1 cellular context compared by ENCODE assay signal in the genomic region with DNA sequence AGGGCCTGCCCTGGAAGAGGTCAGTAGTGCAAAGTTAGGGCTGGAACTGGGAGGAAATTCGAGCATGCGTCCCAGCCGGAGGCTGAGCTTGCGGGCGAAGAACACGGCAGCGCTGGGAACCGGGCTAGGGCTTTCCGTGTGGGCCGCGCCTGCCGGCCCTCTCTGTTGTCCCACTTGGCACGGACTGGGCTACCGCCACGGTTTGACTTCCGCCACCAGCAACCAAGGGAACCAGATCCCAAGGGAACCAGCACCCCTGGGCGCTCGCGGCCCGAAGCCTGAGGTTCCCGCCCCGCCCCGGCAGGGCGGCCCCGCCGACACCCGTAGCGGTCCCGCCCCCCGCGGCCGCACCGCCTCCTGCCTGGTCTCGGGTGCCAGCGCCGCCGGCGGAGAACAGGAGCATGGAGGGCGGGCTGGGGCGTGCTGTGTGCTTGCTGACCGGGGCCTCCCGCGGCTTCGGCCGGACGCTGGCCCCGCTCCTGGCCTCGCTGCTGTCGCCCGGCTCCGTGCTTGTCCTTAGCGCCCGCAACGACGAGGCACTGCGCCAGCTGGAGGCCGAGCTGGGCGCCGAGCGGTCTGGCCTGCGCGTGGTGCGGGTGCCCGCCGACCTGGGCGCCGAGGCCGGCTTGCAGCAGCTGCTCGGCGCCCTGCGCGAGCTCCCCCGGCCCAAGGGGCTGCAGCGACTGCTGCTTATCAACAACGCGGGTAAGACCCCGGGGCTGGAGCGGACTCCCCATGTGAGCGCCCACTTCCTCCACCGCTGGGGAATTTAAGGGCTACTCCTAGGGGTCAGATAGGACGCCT.
TF ChIP-seq lines count a peak whose summit lies in the region.

TSS of gene SPR (plus strand) at position 377 of the 804 bp plus-strand sequence. CDS start at position 402, 25 bp downstream.

TF ChIP-seq in HepG2, 621 proteins besides CTCF, POLR2A, EP300 and RAD21 (continued from another document and continues in another):
- TF ChIP-seq, protein P1, sequence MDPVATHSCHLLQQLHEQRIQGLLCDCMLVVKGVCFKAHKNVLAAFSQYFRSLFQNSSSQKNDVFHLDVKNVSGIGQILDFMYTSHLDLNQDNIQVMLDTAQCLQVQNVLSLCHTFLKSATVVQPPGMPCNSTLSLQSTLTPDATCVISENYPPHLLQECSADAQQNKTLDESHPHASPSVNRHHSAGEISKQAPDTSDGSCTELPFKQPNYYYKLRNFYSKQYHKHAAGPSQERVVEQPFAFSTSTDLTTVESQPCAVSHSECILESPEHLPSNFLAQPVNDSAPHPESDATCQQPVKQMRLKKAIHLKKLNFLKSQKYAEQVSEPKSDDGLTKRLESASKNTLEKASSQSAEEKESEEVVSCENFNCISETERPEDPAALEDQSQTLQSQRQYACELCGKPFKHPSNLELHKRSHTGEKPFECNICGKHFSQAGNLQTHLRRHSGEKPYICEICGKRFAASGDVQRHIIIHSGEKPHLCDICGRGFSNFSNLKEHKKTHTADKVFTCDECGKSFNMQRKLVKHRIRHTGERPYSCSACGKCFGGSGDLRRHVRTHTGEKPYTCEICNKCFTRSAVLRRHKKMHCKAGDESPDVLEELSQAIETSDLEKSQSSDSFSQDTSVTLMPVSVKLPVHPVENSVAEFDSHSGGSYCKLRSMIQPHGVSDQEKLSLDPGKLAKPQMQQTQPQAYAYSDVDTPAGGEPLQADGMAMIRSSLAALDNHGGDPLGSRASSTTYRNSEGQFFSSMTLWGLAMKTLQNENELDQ (CRISPR knock-in tag; IDR thresholded peaks at IDR 0.05; ENCODE audit: borderline replicate concordance) = no peak
- no peak for TF ChIP-seq PAWR (CRISPR knock-in tag; IDR thresholded peaks at IDR 0.05; ENCODE audit: borderline replicate concordance)
- no peak; the same call in 1 of the 2 replicates for TF ChIP-seq ZNF775 (CRISPR knock-in tag; IDR thresholded peaks at IDR 0.05; ENCODE audit: borderline replicate concordance)
- no peak for TF ChIP-seq HOXD1 (CRISPR knock-in tag; IDR thresholded peaks at IDR 0.05)
- 0 out of 3 replicates have a peak, but pooled peaks have one; percentile 49 for TF ChIP-seq MXI1 (IDR thresholded peaks at IDR 0.05; ENCODE audit: borderline replicate concordance, low read depth, low read length)
- TF ChIP-seq ADNP (CRISPR knock-in tag; IDR thresholded peaks at IDR 0.05) = no peak
- TF ChIP-seq RNF219 (CRISPR knock-in tag; IDR thresholded peaks at IDR 0.05) = peak; percentile 52; the same call in 1 of the 2 replicates
- TF ChIP-seq ZNF550 (CRISPR knock-in tag; IDR thresholded peaks at IDR 0.05; ENCODE audit: borderline replicate concordance) = no peak
- TF ChIP-seq NFE2L2 (IDR thresholded peaks at IDR 0.05; ENCODE audit: low read length) = no peak
- TF ChIP-seq, protein P2, sequence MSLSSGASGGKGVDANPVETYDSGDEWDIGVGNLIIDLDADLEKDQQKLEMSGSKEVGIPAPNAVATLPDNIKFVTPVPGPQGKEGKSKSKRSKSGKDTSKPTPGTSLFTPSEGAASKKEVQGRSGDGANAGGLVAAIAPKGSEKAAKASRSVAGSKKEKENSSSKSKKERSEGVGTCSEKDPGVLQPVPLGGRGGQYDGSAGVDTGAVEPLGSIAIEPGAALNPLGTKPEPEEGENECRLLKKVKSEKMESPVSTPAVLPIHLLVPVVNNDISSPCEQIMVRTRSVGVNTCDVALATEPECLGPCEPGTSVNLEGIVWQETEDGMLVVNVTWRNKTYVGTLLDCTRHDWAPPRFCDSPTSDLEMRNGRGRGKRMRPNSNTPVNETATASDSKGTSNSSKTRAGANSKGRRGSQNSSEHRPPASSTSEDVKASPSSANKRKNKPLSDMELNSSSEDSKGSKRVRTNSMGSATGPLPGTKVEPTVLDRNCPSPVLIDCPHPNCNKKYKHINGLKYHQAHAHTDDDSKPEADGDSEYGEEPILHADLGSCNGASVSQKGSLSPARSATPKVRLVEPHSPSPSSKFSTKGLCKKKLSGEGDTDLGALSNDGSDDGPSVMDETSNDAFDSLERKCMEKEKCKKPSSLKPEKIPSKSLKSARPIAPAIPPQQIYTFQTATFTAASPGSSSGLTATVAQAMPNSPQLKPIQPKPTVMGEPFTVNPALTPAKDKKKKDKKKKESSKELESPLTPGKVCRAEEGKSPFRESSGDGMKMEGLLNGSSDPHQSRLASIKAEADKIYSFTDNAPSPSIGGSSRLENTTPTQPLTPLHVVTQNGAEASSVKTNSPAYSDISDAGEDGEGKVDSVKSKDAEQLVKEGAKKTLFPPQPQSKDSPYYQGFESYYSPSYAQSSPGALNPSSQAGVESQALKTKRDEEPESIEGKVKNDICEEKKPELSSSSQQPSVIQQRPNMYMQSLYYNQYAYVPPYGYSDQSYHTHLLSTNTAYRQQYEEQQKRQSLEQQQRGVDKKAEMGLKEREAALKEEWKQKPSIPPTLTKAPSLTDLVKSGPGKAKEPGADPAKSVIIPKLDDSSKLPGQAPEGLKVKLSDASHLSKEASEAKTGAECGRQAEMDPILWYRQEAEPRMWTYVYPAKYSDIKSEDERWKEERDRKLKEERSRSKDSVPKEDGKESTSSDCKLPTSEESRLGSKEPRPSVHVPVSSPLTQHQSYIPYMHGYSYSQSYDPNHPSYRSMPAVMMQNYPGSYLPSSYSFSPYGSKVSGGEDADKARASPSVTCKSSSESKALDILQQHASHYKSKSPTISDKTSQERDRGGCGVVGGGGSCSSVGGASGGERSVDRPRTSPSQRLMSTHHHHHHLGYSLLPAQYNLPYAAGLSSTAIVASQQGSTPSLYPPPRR (CRISPR knock-in tag; IDR thresholded peaks at IDR 0.05; ENCODE audit: borderline replicate concordance) = no peak; the same call in none of the 2 replicates
- no peak; the same call in 1 of the 2 replicates for TF ChIP-seq CBX5 (CRISPR knock-in tag; IDR thresholded peaks at IDR 0.05; ENCODE audit: borderline replicate concordance)
- TF ChIP-seq MTA3 (CRISPR knock-in tag; IDR thresholded peaks at IDR 0.05) = no peak
- no peak for TF ChIP-seq ZBTB37 (CRISPR knock-in tag; IDR thresholded peaks at IDR 0.05)
- TF ChIP-seq ZNF3 (CRISPR knock-in tag; IDR thresholded peaks at IDR 0.05) = no peak
- TF ChIP-seq, protein P3, sequence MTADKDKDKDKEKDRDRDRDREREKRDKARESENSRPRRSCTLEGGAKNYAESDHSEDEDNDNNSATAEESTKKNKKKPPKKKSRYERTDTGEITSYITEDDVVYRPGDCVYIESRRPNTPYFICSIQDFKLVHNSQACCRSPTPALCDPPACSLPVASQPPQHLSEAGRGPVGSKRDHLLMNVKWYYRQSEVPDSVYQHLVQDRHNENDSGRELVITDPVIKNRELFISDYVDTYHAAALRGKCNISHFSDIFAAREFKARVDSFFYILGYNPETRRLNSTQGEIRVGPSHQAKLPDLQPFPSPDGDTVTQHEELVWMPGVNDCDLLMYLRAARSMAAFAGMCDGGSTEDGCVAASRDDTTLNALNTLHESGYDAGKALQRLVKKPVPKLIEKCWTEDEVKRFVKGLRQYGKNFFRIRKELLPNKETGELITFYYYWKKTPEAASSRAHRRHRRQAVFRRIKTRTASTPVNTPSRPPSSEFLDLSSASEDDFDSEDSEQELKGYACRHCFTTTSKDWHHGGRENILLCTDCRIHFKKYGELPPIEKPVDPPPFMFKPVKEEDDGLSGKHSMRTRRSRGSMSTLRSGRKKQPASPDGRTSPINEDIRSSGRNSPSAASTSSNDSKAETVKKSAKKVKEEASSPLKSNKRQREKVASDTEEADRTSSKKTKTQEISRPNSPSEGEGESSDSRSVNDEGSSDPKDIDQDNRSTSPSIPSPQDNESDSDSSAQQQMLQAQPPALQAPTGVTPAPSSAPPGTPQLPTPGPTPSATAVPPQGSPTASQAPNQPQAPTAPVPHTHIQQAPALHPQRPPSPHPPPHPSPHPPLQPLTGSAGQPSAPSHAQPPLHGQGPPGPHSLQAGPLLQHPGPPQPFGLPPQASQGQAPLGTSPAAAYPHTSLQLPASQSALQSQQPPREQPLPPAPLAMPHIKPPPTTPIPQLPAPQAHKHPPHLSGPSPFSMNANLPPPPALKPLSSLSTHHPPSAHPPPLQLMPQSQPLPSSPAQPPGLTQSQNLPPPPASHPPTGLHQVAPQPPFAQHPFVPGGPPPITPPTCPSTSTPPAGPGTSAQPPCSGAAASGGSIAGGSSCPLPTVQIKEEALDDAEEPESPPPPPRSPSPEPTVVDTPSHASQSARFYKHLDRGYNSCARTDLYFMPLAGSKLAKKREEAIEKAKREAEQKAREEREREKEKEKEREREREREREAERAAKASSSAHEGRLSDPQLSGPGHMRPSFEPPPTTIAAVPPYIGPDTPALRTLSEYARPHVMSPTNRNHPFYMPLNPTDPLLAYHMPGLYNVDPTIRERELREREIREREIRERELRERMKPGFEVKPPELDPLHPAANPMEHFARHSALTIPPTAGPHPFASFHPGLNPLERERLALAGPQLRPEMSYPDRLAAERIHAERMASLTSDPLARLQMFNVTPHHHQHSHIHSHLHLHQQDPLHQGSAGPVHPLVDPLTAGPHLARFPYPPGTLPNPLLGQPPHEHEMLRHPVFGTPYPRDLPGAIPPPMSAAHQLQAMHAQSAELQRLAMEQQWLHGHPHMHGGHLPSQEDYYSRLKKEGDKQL (CRISPR knock-in tag; IDR thresholded peaks at IDR 0.05; ENCODE audit: low read depth) = 0 out of 2 replicates have a peak, but pooled peaks have one; percentile 21
- TF ChIP-seq ZNF512 (CRISPR knock-in tag; IDR thresholded peaks at IDR 0.05) = no peak
- TF ChIP-seq NR1H2 (CRISPR knock-in tag; IDR thresholded peaks at IDR 0.05; ENCODE audit: borderline replicate concordance, low read depth) = no peak
- TF ChIP-seq, protein P4, sequence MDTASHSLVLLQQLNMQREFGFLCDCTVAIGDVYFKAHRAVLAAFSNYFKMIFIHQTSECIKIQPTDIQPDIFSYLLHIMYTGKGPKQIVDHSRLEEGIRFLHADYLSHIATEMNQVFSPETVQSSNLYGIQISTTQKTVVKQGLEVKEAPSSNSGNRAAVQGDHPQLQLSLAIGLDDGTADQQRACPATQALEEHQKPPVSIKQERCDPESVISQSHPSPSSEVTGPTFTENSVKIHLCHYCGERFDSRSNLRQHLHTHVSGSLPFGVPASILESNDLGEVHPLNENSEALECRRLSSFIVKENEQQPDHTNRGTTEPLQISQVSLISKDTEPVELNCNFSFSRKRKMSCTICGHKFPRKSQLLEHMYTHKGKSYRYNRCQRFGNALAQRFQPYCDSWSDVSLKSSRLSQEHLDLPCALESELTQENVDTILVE (CRISPR knock-in tag; IDR thresholded peaks at IDR 0.05) = no peak
- TF ChIP-seq ZBTB7B (CRISPR knock-in tag; IDR thresholded peaks at IDR 0.05) = peak; percentile 38; the same call in 1 of the 2 replicates
- no peak for TF ChIP-seq MAFG (CRISPR knock-in tag; IDR thresholded peaks at IDR 0.05)
- peak; percentile 59 for TF ChIP-seq ZNF605 (CRISPR knock-in tag; IDR thresholded peaks at IDR 0.05)
- TF ChIP-seq, protein P5, sequence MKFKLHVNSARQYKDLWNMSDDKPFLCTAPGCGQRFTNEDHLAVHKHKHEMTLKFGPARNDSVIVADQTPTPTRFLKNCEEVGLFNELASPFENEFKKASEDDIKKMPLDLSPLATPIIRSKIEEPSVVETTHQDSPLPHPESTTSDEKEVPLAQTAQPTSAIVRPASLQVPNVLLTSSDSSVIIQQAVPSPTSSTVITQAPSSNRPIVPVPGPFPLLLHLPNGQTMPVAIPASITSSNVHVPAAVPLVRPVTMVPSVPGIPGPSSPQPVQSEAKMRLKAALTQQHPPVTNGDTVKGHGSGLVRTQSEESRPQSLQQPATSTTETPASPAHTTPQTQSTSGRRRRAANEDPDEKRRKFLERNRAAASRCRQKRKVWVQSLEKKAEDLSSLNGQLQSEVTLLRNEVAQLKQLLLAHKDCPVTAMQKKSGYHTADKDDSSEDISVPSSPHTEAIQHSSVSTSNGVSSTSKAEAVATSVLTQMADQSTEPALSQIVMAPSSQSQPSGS (CRISPR knock-in tag; IDR thresholded peaks at IDR 0.05) = no peak; the same call in 1 of the 2 replicates
- TF ChIP-seq, protein P6, sequence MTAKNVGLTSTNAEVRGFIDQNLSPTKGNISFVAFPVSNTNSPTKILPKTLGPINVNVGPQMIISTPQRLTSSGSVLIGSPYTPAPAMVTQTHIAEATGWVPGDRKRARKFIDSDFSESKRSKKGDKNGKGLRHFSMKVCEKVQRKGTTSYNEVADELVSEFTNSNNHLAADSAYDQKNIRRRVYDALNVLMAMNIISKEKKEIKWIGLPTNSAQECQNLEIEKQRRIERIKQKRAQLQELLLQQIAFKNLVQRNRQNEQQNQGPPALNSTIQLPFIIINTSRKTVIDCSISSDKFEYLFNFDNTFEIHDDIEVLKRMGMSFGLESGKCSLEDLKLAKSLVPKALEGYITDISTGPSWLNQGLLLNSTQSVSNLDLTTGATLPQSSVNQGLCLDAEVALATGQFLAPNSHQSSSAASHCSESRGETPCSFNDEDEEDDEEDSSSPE (CRISPR knock-in tag; IDR thresholded peaks at IDR 0.05) = peak; percentile 82
- TF ChIP-seq RXRA (CRISPR knock-in tag; IDR thresholded peaks at IDR 0.05) = 0 out of 2 replicates have a peak, but pooled peaks have one; percentile 57
- no peak for TF ChIP-seq ATF1 (CRISPR knock-in tag; IDR thresholded peaks at IDR 0.05)
